Comparison of ENCODE assay signal across 8 cellular contexts in the genomic region with DNA sequence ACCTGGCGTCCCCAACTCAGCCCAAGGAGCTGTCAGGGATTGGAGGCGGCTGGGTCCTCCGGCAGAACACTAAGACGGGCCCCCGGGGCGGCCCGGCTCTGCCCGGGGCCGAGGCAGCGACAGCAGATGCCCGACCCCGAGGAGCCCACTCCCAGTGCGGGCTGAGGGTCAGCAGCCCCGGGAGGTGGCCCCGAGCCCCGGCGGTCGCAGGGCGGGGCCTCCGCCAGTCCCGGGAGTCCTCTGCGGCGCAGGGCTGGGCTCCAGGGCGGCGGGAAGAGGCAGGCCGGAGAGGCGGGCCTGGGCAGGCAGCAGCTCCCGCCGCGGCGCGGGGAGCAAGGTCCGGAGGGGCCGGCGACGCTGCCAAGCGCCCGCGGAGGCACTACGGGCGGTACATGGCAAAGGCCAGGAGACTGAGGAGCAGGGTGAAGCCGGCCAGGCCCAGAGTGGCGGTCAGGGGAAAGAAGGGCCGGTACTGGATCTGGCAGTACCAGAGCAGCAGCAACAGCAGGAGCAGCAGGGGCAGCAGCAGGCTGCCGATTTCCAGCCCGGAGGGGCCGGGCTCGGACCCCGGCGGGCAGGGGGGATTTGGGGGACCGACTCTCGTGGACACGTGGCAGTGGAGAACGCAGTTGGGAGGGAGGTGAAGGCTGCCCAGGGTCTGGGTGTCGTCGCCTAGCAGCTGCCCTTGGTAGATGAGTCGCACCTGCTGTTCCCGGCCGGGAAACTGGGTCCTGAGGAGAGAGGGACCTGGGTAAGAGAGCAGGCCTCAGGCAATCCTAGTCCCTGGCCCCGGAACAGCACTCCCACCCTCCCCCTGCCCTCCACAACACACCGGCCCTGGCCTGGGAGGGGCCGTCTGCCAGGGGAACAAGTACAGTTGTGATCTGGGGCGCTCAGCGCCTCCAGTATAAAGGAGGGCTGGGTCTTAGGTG. TPM values are rescaled to one million over a fixed set of nuclear protein-coding genes. Genes with fewer than 3 reads are reported as not detected.
DNase-seq lines count a peak whose midpoint lies in the region; ATAC-seq and TF ChIP-seq lines count a peak whose summit lies in the region.

No MANE protein-coding gene starts in this region.

- TF ChIP-seq CTCF in fibroblast of lung (conservative IDR thresholded peaks at IDR 0.05 in 1 of 2, IDR thresholded peaks at IDR 0.05 in 1 of 2; ENCODE audit: low read depth in 1 of 2, low read length in 2 of 2): no peak
- no peak for TF ChIP-seq CTCF in ovary (IDR thresholded peaks at IDR 0.05)

- H3K27ac Mint-ChIP-seq in T-helper 1 cell treated with Interleukin-12 subunit alpha and Interleukin-12 subunit beta and Interleukin-4 antibody, amounts not matched to agents 30 μg/mL and 1 μg/mL, for 36 hours: peak overlapping the region; percentile 49

- H2AFZ ChIP-seq in fibroblast of lung (ENCODE audit: low read length): no peak overlapping the region

- H3K4me1 ChIP-seq in SJCRH30 (peaks cover 27% of the 10 kb centered on the region), fibroblast of lung (ENCODE audit: control insufficient read depth, extremely low read depth, insufficient read depth, low read length) (peaks cover 28% of the 10 kb centered on the region), ovary (ENCODE audit: insufficient read depth) (peaks cover 28% of the 10 kb centered on the region)

- no peaks in the 10 kb centered on the region for H3K9me3 ChIP-seq in SJCRH30 (replicated peaks)
- H3K9me3 ChIP-seq in fibroblast of lung (ENCODE audit: control insufficient read depth, insufficient read depth, low read depth, low read length): no peaks in the 10 kb centered on the region
- H3K9me3 ChIP-seq in ovary: no peaks in the 10 kb centered on the region

- H4K20me1 ChIP-seq in fibroblast of lung (ENCODE audit: control insufficient read depth, extremely low read depth, insufficient read depth, low read length): no peaks in the 10 kb centered on the region

- no peak for TF ChIP-seq POLR2A in ovary (IDR thresholded peaks at IDR 0.05)

- no peak for ATAC-seq in GM18858 (IDR thresholded peaks at IDR 0.05; ENCODE audit: unreplicated experiment)

- H3K27me3 ChIP-seq in SJCRH30 (no peaks in the 10 kb centered on the region), fibroblast of lung (ENCODE audit: control insufficient read depth, insufficient read depth, low read length) (no peaks in the 10 kb centered on the region), ovary (no peaks in the 10 kb centered on the region)

- peaks cover 16% of the 10 kb centered on the region for H3K27me3 Mint-ChIP-seq in T-helper 1 cell treated with Interleukin-12 subunit alpha and Interleukin-12 subunit beta and Interleukin-4 antibody, amounts not matched to agents 30 μg/mL and 1 μg/mL, for 36 hours (ENCODE audit: low read depth)

- H3K9ac ChIP-seq in fibroblast of lung (ENCODE audit: insufficient read depth, low read length): peak overlapping the region; percentile 66

- DNase-seq in T-helper 1 cell: no peak
- peak; percentile 73 to 76 for DNase-seq in SJCRH30
- peak in 1 of 2 donors; percentile 34 for DNase-seq in fibroblast of lung (ENCODE audit: low read depth in 2 of 2)
- peak in 4 of 5 donors; percentile 37 to 69 (median 59) for DNase-seq in ovary
- DNase-seq in T-helper 9 cell: no peak
- DNase-seq in NCI-H446 treated with DMSO at 0.1 percent for 48 hours (lab: John Stamatoyannopoulos, UW): no peak

- intact Hi-C loops in ovary (cut with DNase I): loop anchor here in 1 of 4 donors (2.0 kb wide), 1 partner anchor 21 kb away; no protein-coding TSS in a partner anchor

- peak overlapping the region; percentile 81 for H3K4me2 ChIP-seq in fibroblast of lung (ENCODE audit: extremely low read depth, insufficient read depth, low read length)

- peak overlapping the region; percentile 92 for H3K4me3 Mint-ChIP-seq in T-helper 1 cell treated with Interleukin-12 subunit alpha and Interleukin-12 subunit beta and Interleukin-4 antibody, amounts not matched to agents 30 μg/mL and 1 μg/mL, for 36 hours

- WGBS in ovary, 3 donors: 17 to 21% (median 20%) methylated on average over 53 to 64 of the region's 64 CpGs

- H3K27ac ChIP-seq in SJCRH30 (peak overlapping the region; percentile 83), fibroblast of lung (ENCODE audit: insufficient read depth, low read length) (peak overlapping the region; percentile 91), ovary (peak overlapping the region; percentile 85 to 88)

- no peaks in the 10 kb centered on the region for H3K9me3 Mint-ChIP-seq in T-helper 1 cell treated with Interleukin-12 subunit alpha and Interleukin-12 subunit beta and Interleukin-4 antibody, amounts not matched to agents 30 μg/mL and 1 μg/mL, for 36 hours

- no peak for TF ChIP-seq EP300 in ovary (IDR thresholded peaks at IDR 0.05)

- H3K4me1 Mint-ChIP-seq in T-helper 1 cell treated with Interleukin-12 subunit alpha and Interleukin-12 subunit beta and Interleukin-4 antibody, amounts not matched to agents 30 μg/mL and 1 μg/mL, for 36 hours (ENCODE audit: low read depth): peaks cover 30% of the 10 kb centered on the region

- peaks cover 7% of the 10 kb centered on the region for H3K36me3 Mint-ChIP-seq in T-helper 1 cell treated with Interleukin-12 subunit alpha and Interleukin-12 subunit beta and Interleukin-4 antibody, amounts not matched to agents 30 μg/mL and 1 μg/mL, for 36 hours (ENCODE audit: low read depth)

- H3K4me3 ChIP-seq in SJCRH30 (peak overlapping the region; percentile 94), fibroblast of lung (replicated peaks in 1 of 4; ENCODE audit: control extremely low read depth in 1 of 4, insufficient read depth in 1 of 4, low read depth in 3 of 4, low read length in 4 of 4) (peak overlapping the region; percentile 28 to 94 (median 78)), ovary (peak overlapping the region; percentile 78)

- H3K36me3 ChIP-seq in SJCRH30: peaks cover 6% of the 10 kb centered on the region
- peaks cover 16% of the 10 kb centered on the region for H3K36me3 ChIP-seq in fibroblast of lung (ENCODE audit: control insufficient read depth, insufficient read depth, low read length)
- H3K36me3 ChIP-seq in ovary: no peaks in the 10 kb centered on the region

- H3K79me2 ChIP-seq in fibroblast of lung (ENCODE audit: control insufficient read depth, insufficient read depth, low read length): peaks cover 28% of the 10 kb centered on the region

RNA-seq across cellular contexts. Expression of a gene that starts 0.8 kb away (rescaled TPM):
- 62.2 and 92.8 TPM in 2 replicates for total RNA-seq in SJCRH30 (2014; rRNA removed; shearing (Covaris generic))
- total RNA-seq in fibroblast of lung (64.7 and 69.5 TPM in 2 replicates), ovary (10 to 100 TPM; 58.0 to 93.3 (median 75.8) TPM)
- polyA plus RNA-seq in fibroblast of lung (33.8 and 34.1 TPM in 2 replicates), ovary (10 to 100 TPM in 1 of 2 donors, 1 to 10 TPM in 1; 5.4 to 95.2 TPM)
- polyA plus RNA-seq in fibroblast of lung (2012): 51.1 and 54.7 TPM in 2 replicates
- polyA minus RNA-seq in fibroblast of lung (ENCODE audit: low replicate concordance): 95.5 and 104 TPM in 2 replicates

RNA-seq across cellular contexts. Expression of a gene that starts 1.9 kb away (rescaled TPM):
- total RNA-seq in SJCRH30 (2014; rRNA removed; shearing (Covaris generic)): 43.5 and 44.2 TPM in 2 replicates
- 14.1 and 20.3 TPM in 2 replicates for total RNA-seq in fibroblast of lung
- polyA plus RNA-seq in fibroblast of lung: 11.9 and 17.1 TPM in 2 replicates
- polyA plus RNA-seq in fibroblast of lung (2012): 28.8 and 39.7 TPM in 2 replicates
- 4.3 and 4.5 TPM in 2 replicates for polyA minus RNA-seq in fibroblast of lung (ENCODE audit: low replicate concordance)
- total RNA-seq in ovary: 10 to 100 TPM; 19.0 to 40.3 (median 33.8) TPM
- 10 to 100 TPM in 1 of 2 donors, 1 to 10 TPM in 1; 1.9 to 28.8 TPM for polyA plus RNA-seq in ovary

RNA-seq across cellular contexts. Expression of a gene that starts 4.8 kb away (rescaled TPM):
- 59.7 and 62.9 TPM in 2 replicates for total RNA-seq in SJCRH30 (2014; rRNA removed; shearing (Covaris generic))
- total RNA-seq in fibroblast of lung (34.2 and 44.9 TPM in 2 replicates), ovary (100 to 1,000 TPM in 4 of 7 donors, 10 to 100 TPM in 3; 58.7 to 125 (median 101) TPM)
- polyA plus RNA-seq in fibroblast of lung (32.9 and 33.5 TPM in 2 replicates), ovary (10 to 100 TPM; 22.3 to 77.4 TPM)
- polyA plus RNA-seq in fibroblast of lung (2012): 38.7 and 42.1 TPM in 2 replicates
- polyA minus RNA-seq in fibroblast of lung (ENCODE audit: low replicate concordance): 84.7 and 88.4 TPM in 2 replicates

RNA-seq across cellular contexts. Expression of a gene that starts 22.0 kb away (rescaled TPM):
- 129 and 132 TPM in 2 replicates for total RNA-seq in SJCRH30 (2014; rRNA removed; shearing (Covaris generic))
- total RNA-seq in fibroblast of lung: 56.0 and 61.8 TPM in 2 replicates
- 30.5 and 54.1 TPM in 2 replicates for polyA plus RNA-seq in fibroblast of lung
- 84.2 and 121 TPM in 2 replicates for polyA plus RNA-seq in fibroblast of lung (2012)
- 141 and 175 TPM in 2 replicates for polyA minus RNA-seq in fibroblast of lung (ENCODE audit: low replicate concordance)
- 100 to 1,000 TPM in 4 of 7 donors, 10 to 100 TPM in 3; 55.6 to 127 (median 108) TPM for total RNA-seq in ovary
- 10 to 100 TPM; 10.5 to 53.2 TPM for polyA plus RNA-seq in ovary

RNA-seq across cellular contexts. Expression of a gene that starts 23.7 kb away (rescaled TPM):
- 34.3 and 39.2 TPM in 2 replicates for total RNA-seq in SJCRH30 (2014; rRNA removed; shearing (Covaris generic))
- 25.9 and 27.7 TPM in 2 replicates for total RNA-seq in fibroblast of lung
- polyA plus RNA-seq in fibroblast of lung: 15.1 and 24.7 TPM in 2 replicates
- 11.6 and 21.9 TPM in 2 replicates for polyA plus RNA-seq in fibroblast of lung (2012)
- 36.4 and 43.2 TPM in 2 replicates for polyA minus RNA-seq in fibroblast of lung (ENCODE audit: low replicate concordance)
- 1 to 10 TPM; 2.7 to 5.9 (median 4.1) TPM for total RNA-seq in ovary
- polyA plus RNA-seq in ovary: 1 to 10 TPM; 3.8 to 9.4 TPM

Comparison
In these comparisons a context has a peak if more than half of its experiments do, and no peak if none do; other contexts are left out.
1. DNase-seq: peak in SJCRH30 (2 of 2) and ovary (4 of 5); none in T-helper 1 cell (0 of 5), T-helper 9 cell (single experiment) and NCI-H446 treated with DMSO at 0.1 percent for 48 hours (single experiment).
2. Peak in every context shown above with its lines, with median percentiles within 50 percentile points of each other: H3K27ac ChIP-seq and H3K4me3 ChIP-seq.